In the genomic region with DNA sequence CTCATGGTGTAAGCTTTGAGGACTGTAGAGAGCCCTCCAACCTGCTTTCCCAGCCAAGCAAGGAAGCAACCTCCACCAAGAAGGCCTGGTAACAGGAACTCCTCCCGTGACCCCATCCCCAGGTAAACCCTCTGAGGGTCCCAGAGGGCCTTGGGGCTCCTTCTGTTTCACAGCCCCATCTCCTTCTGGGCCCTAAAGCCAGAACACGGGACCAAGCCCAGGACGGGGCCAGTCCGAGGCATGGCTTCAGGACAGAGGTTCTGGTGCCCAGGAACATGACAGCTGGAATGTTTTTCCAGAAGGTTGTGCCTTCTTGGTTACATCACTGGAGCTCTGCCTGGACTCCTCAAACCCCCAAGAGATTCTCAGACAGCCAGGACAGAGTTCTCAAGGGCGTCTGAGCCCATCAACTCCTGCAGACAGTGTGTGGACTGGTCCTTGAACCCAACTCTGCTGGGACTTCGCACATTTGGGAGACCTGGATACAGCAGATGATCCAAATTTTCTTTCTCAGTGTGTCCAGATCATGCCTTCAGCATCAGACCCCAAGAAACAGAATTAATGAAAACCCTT, we compare ENCODE assay signal across 20 cellular contexts.
"Had no signal": no experiment of that assay in that cellular context is flagged by ENCODE, and none has a peak within 500 bp of the region (broad histone marks: within the 10 kb centered on the region; RNA-seq: fewer than 3 reads in every experiment).

No MANE protein-coding gene starts in this region.

- H3K4me3 Mint-ChIP-seq: nephron progenitor cell had no signal

- H3K4me2 ChIP-seq: smooth muscle cell had no signal

- ATAC-seq: esophagus mucosa, heart right ventricle, left lobe of liver had no signal

- H3K9me3 Mint-ChIP-seq: nephron progenitor cell had no signal

- FAIRE-seq: frontal cortex, islet of Langerhans had no signal

- H3K9me3 ChIP-seq: heart right ventricle, lower lobe of right lung, suprapubic skin, tibial artery, upper lobe of left lung, uterus had no signal

- H3K36me3 ChIP-seq: uterus had no signal

- H3K27ac ChIP-seq: coronary artery, lower lobe of right lung, suprapubic skin, tibial artery, uterus had no signal

- DNase-seq: effector CD8-positive, alpha-beta T cell; heart right ventricle; hypothalamus; lower lobe of right lung; mesenchymal stem cell; midbrain; nephron progenitor cell; posterior cingulate gyrus; stimulated activated CD4-positive, alpha-beta T cell treated with anti-CD3 and anti-CD28 coated beads, Interleukin-2, amount 100 ng/mL, for 48 hours; stimulated activated naive CD4-positive, alpha-beta T cell treated with Interleukin-2 at 50 U/mL for 16 hours; tibial artery; uterus had no signal

- H3K27ac Mint-ChIP-seq: nephron progenitor cell had no signal

- H3K27me3 ChIP-seq: heart right ventricle, suprapubic skin, tibial artery, upper lobe of left lung, uterus had no signal

- H3K4me3 ChIP-seq: coronary artery, heart right ventricle, lower lobe of right lung, smooth muscle cell, suprapubic skin, tibial artery, upper lobe of left lung, uterus had no signal
